9 cellular contexts compared by ENCODE assay signal in genomic region chr12:6460751-6461371, GRCh38. TPM values are rescaled to one million over a fixed set of nuclear protein-coding genes. Genes with fewer than 3 reads are reported as not detected.
A peak's percentile ranks its signal among the peaks of the same experiment; 100 is the strongest.
DNase-seq lines count a peak whose midpoint lies in the region; ATAC-seq and TF ChIP-seq lines count a peak whose summit lies in the region.
"Had no signal": no experiment of that assay in that cellular context is flagged by ENCODE, and none has a peak within 500 bp of the region (broad histone marks: within the 10 kb centered on the region; RNA-seq: fewer than 3 reads in every experiment).

No MANE protein-coding gene starts in this region.

- H3K79me2 ChIP-seq in OCI-LY1 (ENCODE audit: insufficient read depth, low read length): no peaks in the 10 kb centered on the region

- peak overlapping the region; percentile 46 for H3K9ac ChIP-seq in OCI-LY1 (ENCODE audit: low read length)
- H3K9ac ChIP-seq: SK-N-SH had no signal

- H3K27ac Mint-ChIP-seq in CD14-positive monocyte: peak overlapping the region; percentile 84 to 97 (median 94)
- peak overlapping the region; percentile 97 for H3K27ac Mint-ChIP-seq in natural killer cell treated with Interleukin-12 subunit alpha and Interleukin-12 subunit beta and Interleukin-15 and Interleukin-18, amount 100 ng/mL, for 72 hours

- H3K4me2 ChIP-seq in OCI-LY1 (ENCODE audit: low read length): peak overlapping the region; percentile 16
- H3K4me2 ChIP-seq: SK-N-SH had no signal

- H3K27me3 ChIP-seq in OCI-LY1 (ENCODE audit: insufficient read depth, low read length) (no peaks in the 10 kb centered on the region), brain microvascular endothelial cell (replicated peaks) (no peaks in the 10 kb centered on the region)

- 0 out of 2 replicates have a peak, but pooled peaks cover 3% of the 10 kb centered on the region for H3F3A ChIP-seq in OCI-LY1 (ENCODE audit: insufficient read depth, low read length)

- H4K20me1 ChIP-seq in OCI-LY1 (ENCODE audit: insufficient read depth, low read length): no peaks in the 10 kb centered on the region

- TF ChIP-seq CTCF in CD14-positive monocyte (IDR thresholded peaks at IDR 0.05) (no peak), OCI-LY1 (IDR thresholded peaks at IDR 0.05; ENCODE audit: low read length) (no peak), brain microvascular endothelial cell (IDR thresholded peaks at IDR 0.05; ENCODE audit: low read depth, low read length, missing control alignments) (no peak)

- H3K9me3 ChIP-seq in OCI-LY1 (ENCODE audit: low read length): no peaks in the 10 kb centered on the region
- H3K9me3 ChIP-seq: SK-N-SH had no signal

- peaks cover 68 to 80% of the 10 kb centered on the region in 2 donors for H3K36me3 Mint-ChIP-seq in CD14-positive monocyte
- H3K36me3 Mint-ChIP-seq in natural killer cell treated with Interleukin-12 subunit alpha and Interleukin-12 subunit beta and Interleukin-15 and Interleukin-18, amount 100 ng/mL, for 72 hours: peaks cover 45% of the 10 kb centered on the region

- peaks cover 66% of the 10 kb centered on the region for H3K4me1 Mint-ChIP-seq in CD14-positive monocyte
- H3K4me1 Mint-ChIP-seq in natural killer cell treated with Interleukin-12 subunit alpha and Interleukin-12 subunit beta and Interleukin-15 and Interleukin-18, amount 100 ng/mL, for 72 hours (ENCODE audit: low read depth in 2 of 2): peaks cover 58 to 62% of the 10 kb centered on the region in 2 donors

- H3K27ac ChIP-seq in OCI-LY1 (ENCODE audit: low read depth, low read length, poor library complexity, severe bottlenecking) (peak overlapping the region; percentile 92), brain microvascular endothelial cell (no peak overlapping the region)

- H3K9me3 Mint-ChIP-seq in CD14-positive monocyte: no peaks in the 10 kb centered on the region
- no peaks in the 10 kb centered on the region for H3K9me3 Mint-ChIP-seq in natural killer cell treated with Interleukin-12 subunit alpha and Interleukin-12 subunit beta and Interleukin-15 and Interleukin-18, amount 100 ng/mL, for 72 hours

- H3K9me2 ChIP-seq in OCI-LY1 (ENCODE audit: low read depth, low read length): no peaks in the 10 kb centered on the region
- H3K9me2 ChIP-seq: SK-N-SH had no signal

- intact Hi-C loops in CD14-positive monocyte (cut with micrococcal nuclease): loop anchor here (5.0 kb wide), 4 partner anchors 34 to 139 kb away; partner anchors contain the start of gene IFFO1 (in 1 of the 2)

- peak; percentile 2 to 12 for ATAC-seq in natural killer cell treated with Interleukin-12 subunit alpha and Interleukin-12 subunit beta and Interleukin-15 and Interleukin-18, amount 100 ng/mL, for 72 hours
- no peak for ATAC-seq in GM18870 (IDR thresholded peaks at IDR 0.05; ENCODE audit: unreplicated experiment)
- ATAC-seq in HG03565 (IDR thresholded peaks at IDR 0.05; ENCODE audit: unreplicated experiment): no peak

- no peak overlapping the region for H2AFZ ChIP-seq in OCI-LY1 (ENCODE audit: low read length)

- H3K4me3 ChIP-seq in OCI-LY1 (ENCODE audit: low read depth, low read length, poor library complexity, severe bottlenecking) (no peak overlapping the region), brain microvascular endothelial cell (ENCODE audit: low read depth, low read length) (no peak overlapping the region)

- peak overlapping the region; percentile 62 to 82 for H3K4me3 Mint-ChIP-seq in CD14-positive monocyte
- H3K4me3 Mint-ChIP-seq in natural killer cell treated with Interleukin-12 subunit alpha and Interleukin-12 subunit beta and Interleukin-15 and Interleukin-18, amount 100 ng/mL, for 72 hours: peak overlapping the region; percentile 84

- DNase-seq in CD14-positive monocyte (ENCODE audit: low spot score): no peak
- peak; percentile 52 for DNase-seq in central memory CD4-positive, alpha-beta T cell
- no peak for DNase-seq in natural killer cell treated with Interleukin-12 subunit alpha and Interleukin-12 subunit beta and Interleukin-15 and Interleukin-18, amount 100 ng/mL, for 72 hours (ENCODE audit: low spot score)
- no peak for DNase-seq in HPDE6-E6E7 (ENCODE audit: extremely low spot score)
- DNase-seq in brain microvascular endothelial cell: no peak
- DNase-seq: SK-N-SH had no signal

- in situ Hi-C loops in brain microvascular endothelial cell (cut with HindIII; ENCODE audit: low pct_ligation_motif_present, low sequenced_read_pairs): no loop called here

- peaks cover 55% of the 10 kb centered on the region for H3K4me1 ChIP-seq in OCI-LY1 (ENCODE audit: insufficient read depth, low read length, severe bottlenecking)

- H3K36me3 ChIP-seq in OCI-LY1 (ENCODE audit: insufficient read depth, low read length) (peaks cover 87% of the 10 kb centered on the region), brain microvascular endothelial cell (replicated peaks) (peaks cover 36% of the 10 kb centered on the region)

- peaks cover 0 to 2% (median 1%) of the 10 kb centered on the region in 3 donors for H3K27me3 Mint-ChIP-seq in CD14-positive monocyte (ENCODE audit: low read depth in 3 of 3)
- no peaks in the 10 kb centered on the region for H3K27me3 Mint-ChIP-seq in natural killer cell treated with Interleukin-12 subunit alpha and Interleukin-12 subunit beta and Interleukin-15 and Interleukin-18, amount 100 ng/mL, for 72 hours

RNA-seq across cellular contexts. Expression of gene TAPBPL, which starts 9.0 kb away (rescaled TPM):
- polyA plus RNA-seq in CD14-positive monocyte: 100 to 1,000 TPM in 1 of 2 donors, 10 to 100 TPM in 1; 91.8 to 145 TPM
- total RNA-seq in natural killer cell treated with Interleukin-12 subunit alpha and Interleukin-12 subunit beta and Interleukin-15 and Interleukin-18, amount 100 ng/mL, for 72 hours: 10 to 100 TPM; 24.6 to 26.3 TPM

RNA-seq across cellular contexts. Expression of gene VAMP1, which starts 9.6 kb away (rescaled TPM):
- polyA plus RNA-seq in CD14-positive monocyte: under 1 TPM; 0.84 to 0.85 TPM
- total RNA-seq in natural killer cell treated with Interleukin-12 subunit alpha and Interleukin-12 subunit beta and Interleukin-15 and Interleukin-18, amount 100 ng/mL, for 72 hours: 10 to 100 TPM; 24.1 to 36.8 TPM

RNA-seq across cellular contexts. Expression of gene CD27, which starts 16.1 kb away (rescaled TPM):
- polyA plus RNA-seq in CD14-positive monocyte: 1 to 10 TPM in 1 of 2 donors, under 1 TPM in 1; 0.88 to 1.2 TPM
- total RNA-seq in natural killer cell treated with Interleukin-12 subunit alpha and Interleukin-12 subunit beta and Interleukin-15 and Interleukin-18, amount 100 ng/mL, for 72 hours: 1 to 10 TPM; 2.1 to 2.2 TPM
- polyA plus RNA-seq: SK-N-SH had no signal

RNA-seq across cellular contexts. Expression of gene MRPL51, which starts 32.2 kb away (rescaled TPM):
- 100 to 1,000 TPM; 189 to 238 TPM for polyA plus RNA-seq in CD14-positive monocyte
- 100 to 1,000 TPM; 200 to 217 TPM for total RNA-seq in natural killer cell treated with Interleukin-12 subunit alpha and Interleukin-12 subunit beta and Interleukin-15 and Interleukin-18, amount 100 ng/mL, for 72 hours

RNA-seq across cellular contexts. Expression of gene NCAPD2, which starts 33.0 kb away (rescaled TPM):
- polyA plus RNA-seq in CD14-positive monocyte: 1 to 10 TPM; 6.2 to 8.3 TPM
- total RNA-seq in natural killer cell treated with Interleukin-12 subunit alpha and Interleukin-12 subunit beta and Interleukin-15 and Interleukin-18, amount 100 ng/mL, for 72 hours: 100 to 1,000 TPM in 1 of 2 donors, 10 to 100 TPM in 1; 73.4 to 131 TPM

Comparison
In these comparisons a context has a peak if more than half of its experiments do, and no peak if none do; other contexts are left out.
1. ATAC-seq: peak in natural killer cell treated with Interleukin-12 subunit alpha and Interleukin-12 subunit beta and Interleukin-15 and Interleukin-18, amount 100 ng/mL, for 72 hours (2 of 2); none in GM18870 (single experiment) and HG03565 (single experiment).